Comparison of ENCODE assay signal across 26 cellular contexts in the genomic region with DNA sequence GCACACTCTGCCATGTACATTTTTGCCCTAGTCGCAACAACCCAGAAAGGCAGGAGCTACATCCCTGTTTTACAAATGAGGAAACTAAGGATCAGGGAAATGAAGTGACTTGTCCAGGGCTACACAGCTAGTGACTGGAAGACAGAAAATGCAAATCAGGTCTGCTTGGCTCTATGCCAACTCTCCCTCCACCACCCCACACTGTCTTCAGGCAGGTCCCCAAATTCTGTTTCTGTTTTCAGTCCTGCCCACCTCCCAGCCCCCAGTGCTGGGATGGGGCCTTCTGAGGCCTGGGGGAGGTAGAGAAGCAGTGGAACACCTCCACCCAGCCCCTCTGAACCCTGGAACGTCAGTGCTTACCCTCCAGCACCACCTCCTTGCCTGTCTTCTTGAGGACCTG. TPM values are rescaled to one million over a fixed set of nuclear protein-coding genes. Genes with fewer than 3 reads are reported as not detected.
DNase-seq lines count a peak whose midpoint lies in the region; ATAC-seq and TF ChIP-seq lines count a peak whose summit lies in the region.
"Had no signal": no experiment of that assay in that cellular context is flagged by ENCODE, and none has a peak within 500 bp of the region (broad histone marks: within the 10 kb centered on the region; RNA-seq: fewer than 3 reads in every experiment).

No MANE protein-coding gene starts in this region.

- TF ChIP-seq POLR2A in prostate gland (IDR thresholded peaks at IDR 0.05), result no peak

- H3K36me3 ChIP-seq in SK-N-SH (replicated peaks in 1 of 2; ENCODE audit: control insufficient read depth in 1 of 2, insufficient read depth in 2 of 2, low read length in 1 of 2) (no peaks in the 10 kb centered on the region), skeletal muscle tissue (ENCODE audit: control insufficient read depth in 3 of 3, insufficient read depth in 3 of 3, low read length in 3 of 3) (peaks cover 10 to 18% (median 11%) of the 10 kb centered on the region in 3 donors), prostate gland (no peaks in the 10 kb centered on the region)
- H3K36me3 ChIP-seq: lower lobe of right lung, neutrophil had no signal

- no peak for TF ChIP-seq RAD21 in SK-N-SH (IDR thresholded peaks at IDR 0.05; ENCODE audit: low read length)

- DNase-seq in SK-N-SH, result no peak
- peak; percentile 58 for DNase-seq in NAMALWA (ENCODE audit: low spot score)
- no peak for DNase-seq in prostate gland (ENCODE audit: low spot score)
- DNase-seq in LoVo (ENCODE audit: low spot score), result no peak
- DNase-seq: activated CD4-positive, alpha-beta T cell treated with anti-CD3 and anti-CD28 coated beads for 4 hours; activated naive CD4-positive, alpha-beta T cell treated with anti-CD3 and anti-CD28 coated beads for 36 hours; activated T-cell treated with anti-CD3 and anti-CD28 coated beads, Interleukin-2, amount 50 U/mL, for 48 hours; AML-193; amniotic stem cell; DMS79 treated with DMSO at 0.1 percent for 48 hours; foreskin keratinocyte; hypothalamus; lower lobe of right lung; NCI-H1417 treated with DMSO at 0.1 percent for 48 hours; NCI-H2107; NCI-H524; spleen; stimulated activated CD4-positive, alpha-beta T cell treated with anti-CD3 and anti-CD28 coated beads, Interleukin-4, amount 100 ng/mL, for 24 hours; stimulated activated naive CD4-positive, alpha-beta T cell treated with Interleukin-2 at 50 U/mL for 16 hours; T-helper 1 cell had no signal

- H3K4me1 ChIP-seq in SK-N-SH (ENCODE audit: control insufficient read depth in 1 of 2, insufficient read depth in 2 of 2, low read depth in 1 of 2, low read length in 1 of 2) (peaks cover 0 to 7% of the 10 kb centered on the region in 2 experiments; a peak in 1 of 4 replicates), skeletal muscle tissue (ENCODE audit: control insufficient read depth in 3 of 3, insufficient read depth in 3 of 3, low read length in 3 of 3) (peaks cover 49 to 65% (median 61%) of the 10 kb centered on the region in 3 donors), prostate gland (replicated peaks) (no peaks in the 10 kb centered on the region)
- H3K4me1 ChIP-seq: foreskin keratinocyte had no signal

- H3K27me3 ChIP-seq in SK-N-SH (ENCODE audit: insufficient read depth), result no peaks in the 10 kb centered on the region
- no peaks in the 10 kb centered on the region for H3K27me3 ChIP-seq in skeletal muscle tissue (ENCODE audit: control insufficient read depth in 3 of 3, insufficient read depth in 3 of 3, low read length in 3 of 3)
- no peaks in the 10 kb centered on the region for H3K27me3 ChIP-seq in prostate gland (replicated peaks; ENCODE audit: insufficient read depth)
- H3K27me3 ChIP-seq: foreskin keratinocyte had no signal

- no peak overlapping the region for H3K4me2 ChIP-seq in SK-N-SH

- intact Hi-C loops in prostate gland (cut with DNase I), result no loop called here

- H3K9me3 ChIP-seq in SK-N-SH (no peaks in the 10 kb centered on the region), skeletal muscle tissue (ENCODE audit: control insufficient read depth in 3 of 3, low read length in 3 of 3) (no peaks in the 10 kb centered on the region), prostate gland (no peaks in the 10 kb centered on the region)
- H3K9me3 ChIP-seq: lower lobe of right lung, neutrophil, spleen had no signal

- ATAC-seq in SK-N-SH treated with all-trans-retinoic acid at 6 μM for 48 hours (no peak), HG02623 (IDR thresholded peaks at IDR 0.05; ENCODE audit: unreplicated experiment) (no peak)
- ATAC-seq: foreskin keratinocyte, lower lobe of right lung had no signal

- H3K79me2 ChIP-seq in SK-N-SH (ENCODE audit: insufficient read depth), result no peaks in the 10 kb centered on the region

- 80% methylated on average over 2 of the region's 2 CpGs for WGBS in SK-N-SH (ENCODE audit: low lambda C conversion rate)
- WGBS in prostate gland, result 100% methylated on average over 2 of the region's 2 CpGs

- H2AFZ ChIP-seq in SK-N-SH (ENCODE audit: low read depth), result no peak overlapping the region

- CTCF ChIA-PET in SK-N-SH (lab: Yijun Ruan, JAX), result interaction anchor here (0.6 to 1.0 kb wide), 2 partner anchors 230 to 1144 kb away, joined by 3 read pairs; no protein-coding TSS in a partner anchor

- TF ChIP-seq EP300 in SK-N-SH (IDR thresholded peaks at IDR 0.05; ENCODE audit: borderline replicate concordance in 1 of 2, low read depth in 1 of 2, low read length in 1 of 2), result no peak

- peaks cover 4% of the 10 kb centered on the region for H3F3A ChIP-seq in SK-N-SH (replicated peaks; ENCODE audit: insufficient read depth)

- H3K9ac ChIP-seq in SK-N-SH, result no peak overlapping the region
- H3K9ac ChIP-seq in skeletal muscle tissue (ENCODE audit: low read depth in 1 of 3, low read length in 3 of 3), result peak overlapping the region in 2 of 3 donors; percentile 27 to 50

- no peaks in the 10 kb centered on the region for H3K9me2 ChIP-seq in SK-N-SH

- no peak overlapping the region for H3K27ac ChIP-seq in SK-N-SH (ENCODE audit: low read depth in 2 of 2, low read length in 1 of 2)
- peak overlapping the region; percentile 11 for H3K27ac ChIP-seq in cingulate gyrus (ENCODE audit: low read depth, low read length)
- peak overlapping the region; percentile 73 for H3K27ac ChIP-seq in skeletal muscle tissue (ENCODE audit: low read depth, low read length)
- no peak overlapping the region for H3K27ac ChIP-seq in prostate gland
- H3K27ac ChIP-seq: epithelial cell of prostate, foreskin keratinocyte, lower lobe of right lung, neutrophil, spleen had no signal

- H4K20me1 ChIP-seq in SK-N-SH (ENCODE audit: insufficient read depth), result no peaks in the 10 kb centered on the region

- H3K4me3 ChIP-seq in SK-N-SH (ENCODE audit: low read depth in 2 of 2, low read length in 1 of 2), result no peak overlapping the region
- no peak overlapping the region for H3K4me3 ChIP-seq in skeletal muscle tissue (ENCODE audit: low read length in 3 of 3)
- H3K4me3 ChIP-seq in prostate gland, result no peak overlapping the region
- H3K4me3 ChIP-seq: lower lobe of right lung, spleen had no signal

- POLR2A ChIA-PET in SK-N-SH (lab: Yijun Ruan, JAX), result no interaction called here

- TF ChIP-seq CTCF in SK-N-SH (IDR thresholded peaks at IDR 0.05) (no peak), prostate gland (IDR thresholded peaks at IDR 0.05) (no peak)

TF ChIP-seq in SK-N-SH, 30 proteins besides CTCF, POLR2A, EP300 and RAD21 (continues in another document):
- TF ChIP-seq, protein P1, sequence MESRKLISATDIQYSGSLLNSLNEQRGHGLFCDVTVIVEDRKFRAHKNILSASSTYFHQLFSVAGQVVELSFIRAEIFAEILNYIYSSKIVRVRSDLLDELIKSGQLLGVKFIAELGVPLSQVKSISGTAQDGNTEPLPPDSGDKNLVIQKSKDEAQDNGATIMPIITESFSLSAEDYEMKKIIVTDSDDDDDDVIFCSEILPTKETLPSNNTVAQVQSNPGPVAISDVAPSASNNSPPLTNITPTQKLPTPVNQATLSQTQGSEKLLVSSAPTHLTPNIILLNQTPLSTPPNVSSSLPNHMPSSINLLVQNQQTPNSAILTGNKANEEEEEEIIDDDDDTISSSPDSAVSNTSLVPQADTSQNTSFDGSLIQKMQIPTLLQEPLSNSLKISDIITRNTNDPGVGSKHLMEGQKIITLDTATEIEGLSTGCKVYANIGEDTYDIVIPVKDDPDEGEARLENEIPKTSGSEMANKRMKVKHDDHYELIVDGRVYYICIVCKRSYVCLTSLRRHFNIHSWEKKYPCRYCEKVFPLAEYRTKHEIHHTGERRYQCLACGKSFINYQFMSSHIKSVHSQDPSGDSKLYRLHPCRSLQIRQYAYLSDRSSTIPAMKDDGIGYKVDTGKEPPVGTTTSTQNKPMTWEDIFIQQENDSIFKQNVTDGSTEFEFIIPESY (IDR thresholded peaks at IDR 0.05; ENCODE audit: borderline replicate concordance, low read depth), result no peak
- TF ChIP-seq GABPA (IDR thresholded peaks at IDR 0.05; ENCODE audit: low read depth) (no peak), NFIC (IDR thresholded peaks at IDR 0.05; ENCODE audit: borderline replicate concordance) (0 out of 2 replicates have a peak, but pooled peaks have one; percentile 5)

TF ChIP-seq in SK-N-SH treated with all-trans-retinoic acid at 6 μM for 48 hours, 23 proteins besides CTCF, POLR2A, EP300 and RAD21 (continues in another document):
- TF ChIP-seq ISL1 (CRISPR knock-in tag; IDR thresholded peaks at IDR 0.05) (no peak), SNAI2 (CRISPR knock-in tag; IDR thresholded peaks at IDR 0.05) (no peak), CREB5 (CRISPR knock-in tag; IDR thresholded peaks at IDR 0.05; ENCODE audit: low read depth) (no peak), ESRRG (CRISPR knock-in tag; IDR thresholded peaks at IDR 0.05) (no peak), RARB (CRISPR knock-in tag; IDR thresholded peaks at IDR 0.05) (no peak), GLIS3 (CRISPR knock-in tag; IDR thresholded peaks at IDR 0.05) (no peak)

RNA-seq across cellular contexts. Expression of gene SNTA1, which starts 5.1 kb away (rescaled TPM):
- polyA plus RNA-seq in SK-N-SH (2012; rRNA removed), result 11.2 TPM in 2 replicates
- polyA plus RNA-seq in SK-N-SH (2012; cell fraction: cytosol; rRNA removed), result 6.0 and 8.9 TPM in 2 replicates
- 7.8 and 9.2 TPM in 2 replicates for polyA plus RNA-seq in SK-N-SH (2012; cell fraction: nucleus; rRNA removed)
- total RNA-seq in skeletal muscle tissue, result 36.5 TPM
- total RNA-seq in prostate gland, result 100 to 1,000 TPM in 1 of 2 donors, 10 to 100 TPM in 1; 25.4 to 128 TPM

RNA-seq across cellular contexts. Expression of gene CDK5RAP1, which starts 37.2 kb away (rescaled TPM):
- 30.5 and 33.2 TPM in 2 replicates for polyA plus RNA-seq in SK-N-SH (2012; rRNA removed)
- polyA plus RNA-seq in SK-N-SH (2012; cell fraction: cytosol; rRNA removed), result 18.8 and 23.6 TPM in 2 replicates
- 52.5 and 75.1 TPM in 2 replicates for polyA plus RNA-seq in SK-N-SH (2012; cell fraction: nucleus; rRNA removed)
- total RNA-seq in skeletal muscle tissue (20.4 TPM), prostate gland (10 to 100 TPM; 18.0 to 24.7 TPM)

RNA-seq across cellular contexts. Expression of gene CBFA2T2, which starts 51.4 kb away (rescaled TPM):
- 11.0 and 11.7 TPM in 2 replicates for polyA plus RNA-seq in SK-N-SH (2012; rRNA removed)
- polyA plus RNA-seq in SK-N-SH (2012; cell fraction: cytosol; rRNA removed), result 6.2 and 9.3 TPM in 2 replicates
- 34.3 and 42.2 TPM in 2 replicates for polyA plus RNA-seq in SK-N-SH (2012; cell fraction: nucleus; rRNA removed)
- total RNA-seq in skeletal muscle tissue, result 10.4 TPM
- 10 to 100 TPM; 40.3 to 54.6 TPM for total RNA-seq in prostate gland

Comparison
In these comparisons a context has a peak if more than half of its experiments do, and no peak if none do; other contexts are left out.
1. H3K27ac ChIP-seq: peak in cingulate gyrus (single experiment) and skeletal muscle tissue (single experiment); none in SK-N-SH (0 of 2) and prostate gland (0 of 2).